8 cellular contexts compared by ENCODE assay signal in the genomic region with DNA sequence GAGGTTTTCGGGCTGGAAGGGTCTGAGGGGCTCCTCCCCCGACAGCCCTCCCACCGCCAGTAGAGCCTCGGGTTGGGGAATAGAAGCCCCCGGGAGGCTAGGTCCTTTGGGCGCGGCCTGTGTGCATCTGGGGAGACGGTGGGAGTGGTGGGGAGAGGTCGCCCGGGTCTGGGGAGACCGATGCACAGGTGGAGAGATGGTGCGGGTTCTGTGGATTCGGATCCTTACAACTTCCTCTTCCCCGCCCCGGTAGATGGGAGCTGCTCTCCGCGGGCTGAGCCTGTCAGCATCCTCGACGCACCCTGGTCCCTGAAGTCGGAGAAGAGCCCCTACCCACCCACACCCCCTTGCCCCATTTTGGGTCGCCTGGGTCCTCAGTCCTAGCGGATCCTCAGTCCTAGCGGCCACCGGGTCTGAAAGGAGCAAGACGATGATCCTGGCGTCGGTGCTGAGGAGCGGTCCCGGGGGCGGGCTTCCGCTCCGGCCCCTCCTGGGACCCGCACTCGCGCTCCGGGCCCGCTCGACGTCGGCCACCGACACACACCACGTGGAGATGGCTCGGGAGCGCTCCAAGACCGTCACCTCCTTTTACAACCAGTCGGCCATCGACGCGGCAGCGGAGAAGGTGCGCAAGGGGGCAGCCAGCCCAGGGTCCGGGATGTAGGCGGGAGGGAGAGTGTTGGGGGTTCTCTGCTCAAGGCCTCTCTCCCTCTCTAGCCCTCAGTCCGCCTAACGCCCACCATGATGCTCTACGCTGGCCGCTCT. TPM values are rescaled to one million over a fixed set of nuclear protein-coding genes. Genes with fewer than 3 reads are reported as not detected.
DNase-seq lines count a peak whose midpoint lies in the region; ATAC-seq and TF ChIP-seq lines count a peak whose summit lies in the region.

No MANE protein-coding gene starts in this region.

- DNase-seq in GM06990 (ENCODE audit: extremely low read depth, insufficient read length) (no peak), SJCRH30 (no peak), esophagus squamous epithelium (lab: John Stamatoyannopoulos, UW) (no peak), COLO829 (ENCODE audit: low spot score) (no peak), AG08395 (ENCODE audit: low spot score) (no peak), NCI-H2107 treated with DMSO at 0.1 percent for 48 hours (lab: John Stamatoyannopoulos, UW; ENCODE audit: unreplicated experiment) (no peak)

- no peak overlapping the region for H3K9ac ChIP-seq in parathyroid adenoma

- TF ChIP-seq POLR2A in esophagus squamous epithelium (IDR thresholded peaks at IDR 0.05): no peak

- TF ChIP-seq CTCF in GM06990 (IDR thresholded peaks at IDR 0.05; ENCODE audit: insufficient read depth, low read length, poor library complexity, severe bottlenecking) (no peak), esophagus squamous epithelium (IDR thresholded peaks at IDR 0.05) (no peak), parathyroid adenoma (IDR thresholded peaks at IDR 0.05) (no peak)

- H2AFZ ChIP-seq in parathyroid adenoma: peak overlapping the region; percentile 94

- H3K4me3 ChIP-seq in GM06990 (replicated peaks; ENCODE audit: low read depth, low read length) (peak overlapping the region; percentile 76), SJCRH30 (peak overlapping the region; percentile 80), esophagus squamous epithelium (peak overlapping the region; percentile 63 to 100 (median 97)), parathyroid adenoma (ENCODE audit: low read depth, low read length) (peak overlapping the region; percentile 85)

- peak overlapping the region; percentile 74 for H3K4me2 ChIP-seq in parathyroid adenoma (ENCODE audit: low read length)

- peak overlapping the region; percentile 59 for H3K27ac ChIP-seq in SJCRH30
- H3K27ac ChIP-seq in esophagus squamous epithelium: peak overlapping the region; percentile 88 to 96 (median 93)
- H3K27ac ChIP-seq in parathyroid adenoma: peak overlapping the region; percentile 53

- WGBS in esophagus squamous epithelium, 2 donors: 39 to 62% methylated on average over 18 to 21 of the region's 57 CpGs

- H3K79me2 ChIP-seq in parathyroid adenoma: peaks cover 3% of the 10 kb centered on the region

- H3K4me1 ChIP-seq in SJCRH30: peaks cover 22% of the 10 kb centered on the region
- peaks cover 19 to 72% (median 33%) of the 10 kb centered on the region in 3 donors for H3K4me1 ChIP-seq in esophagus squamous epithelium
- H3K4me1 ChIP-seq in parathyroid adenoma: peaks cover 3% of the 10 kb centered on the region

- H3K9me3 ChIP-seq in SJCRH30 (replicated peaks): no peaks in the 10 kb centered on the region
- no peaks in the 10 kb centered on the region for H3K9me3 ChIP-seq in esophagus squamous epithelium
- no peaks in the 10 kb centered on the region for H3K9me3 ChIP-seq in parathyroid adenoma (ENCODE audit: control insufficient read depth, low read length)

- no peak for ATAC-seq in GM19324 (IDR thresholded peaks at IDR 0.05; ENCODE audit: low FRiP score, unreplicated experiment)

- H3K27me3 ChIP-seq in GM06990 (replicated peaks; ENCODE audit: control insufficient read depth, insufficient read depth, low read length) (no peaks in the 10 kb centered on the region), SJCRH30 (no peaks in the 10 kb centered on the region), esophagus squamous epithelium (no peaks in the 10 kb centered on the region), parathyroid adenoma (ENCODE audit: control insufficient read depth, insufficient read depth, low read length) (no peaks in the 10 kb centered on the region)

- H3K36me3 ChIP-seq in GM06990 (ENCODE audit: control insufficient read depth, insufficient read depth, low read length) (peaks cover 24% of the 10 kb centered on the region), SJCRH30 (peaks cover 28% of the 10 kb centered on the region), esophagus squamous epithelium (peaks cover 17 to 36% (median 22%) of the 10 kb centered on the region in 3 donors), parathyroid adenoma (ENCODE audit: control insufficient read depth, insufficient read depth, low read length) (no peaks in the 10 kb centered on the region)

- intact Hi-C loops in esophagus squamous epithelium (cut with DNase I): no loop called here

RNA-seq across cellular contexts. Expression of a gene that starts 0.8 kb away (rescaled TPM):
- 31.2 and 31.8 TPM in 2 replicates for total RNA-seq in SJCRH30 (2014; rRNA removed; shearing (Covaris generic))
- 10 to 100 TPM; 26.6 to 39.8 (median 33.5) TPM for total RNA-seq in esophagus squamous epithelium

RNA-seq across cellular contexts. Expression of a gene that starts 8.5 kb away (rescaled TPM):
- 38.0 and 42.6 TPM in 2 replicates for total RNA-seq in SJCRH30 (2014; rRNA removed; shearing (Covaris generic))
- 10 to 100 TPM; 25.7 to 57.2 (median 30.4) TPM for total RNA-seq in esophagus squamous epithelium

RNA-seq across cellular contexts. Expression of a gene that starts 14.4 kb away (rescaled TPM):
- 145 and 149 TPM in 2 replicates for total RNA-seq in SJCRH30 (2014; rRNA removed; shearing (Covaris generic))
- 10 to 100 TPM; 27.6 to 56.6 (median 44.0) TPM for total RNA-seq in esophagus squamous epithelium

RNA-seq across cellular contexts. Expression of a gene that starts 20.2 kb away (rescaled TPM):
- total RNA-seq in SJCRH30 (2014; rRNA removed; shearing (Covaris generic)): 2.8 and 4.3 TPM in 2 replicates
- total RNA-seq in esophagus squamous epithelium: 1 to 10 TPM in 3 of 4 donors, under 1 TPM in 1; 0.41 to 1.3 (median 1.1) TPM

RNA-seq across cellular contexts. Expression of a gene that starts 26.6 kb away (rescaled TPM):
- not detected in 2 replicates for total RNA-seq in SJCRH30 (2014; rRNA removed; shearing (Covaris generic))
- 100 to 1,000 TPM in 1 of 4 donors, 10 to 100 TPM in 3; 39.2 to 121 (median 49.2) TPM for total RNA-seq in esophagus squamous epithelium
